2 cellular contexts compared by ENCODE assay signal in genomic region chr6:25684565-25684964, GRCh38.
TF ChIP-seq lines count a peak whose summit lies in the region.

No MANE protein-coding gene starts in this region.

TF ChIP-seq in HepG2, 621 proteins besides CTCF, POLR2A, EP300 and RAD21:
- peak; percentile 74 for TF ChIP-seq CEBPB (IDR thresholded peaks at IDR 0.05; ENCODE audit: borderline replicate concordance, low read depth, low read length)
- peak; percentile 49 for TF ChIP-seq CEBPG (CRISPR knock-in tag; IDR thresholded peaks at IDR 0.05)
- no peak for TF ChIP-seq PHF21A (CRISPR knock-in tag; IDR thresholded peaks at IDR 0.05)
- TF ChIP-seq IKZF5 (CRISPR knock-in tag; IDR thresholded peaks at IDR 0.05): no peak

TF ChIP-seq in H1, 55 proteins besides CTCF, POLR2A, EP300 and RAD21:
- TF ChIP-seq EZH2 (IDR thresholded peaks at IDR 0.05; ENCODE audit: low read depth, low read length, severe bottlenecking) (no peak), NANOG (IDR thresholded peaks at IDR 0.05; ENCODE audit: insufficient read depth, low read depth, low read length, poor library complexity, severe bottlenecking) (no peak), SP2 (IDR thresholded peaks at IDR 0.05; ENCODE audit: low read length) (no peak), CEBPB (IDR thresholded peaks at IDR 0.05; ENCODE audit: low read depth, low read length) (peak; percentile 23; the same call in 1 of the 2 replicates)
